In the genomic region with DNA sequence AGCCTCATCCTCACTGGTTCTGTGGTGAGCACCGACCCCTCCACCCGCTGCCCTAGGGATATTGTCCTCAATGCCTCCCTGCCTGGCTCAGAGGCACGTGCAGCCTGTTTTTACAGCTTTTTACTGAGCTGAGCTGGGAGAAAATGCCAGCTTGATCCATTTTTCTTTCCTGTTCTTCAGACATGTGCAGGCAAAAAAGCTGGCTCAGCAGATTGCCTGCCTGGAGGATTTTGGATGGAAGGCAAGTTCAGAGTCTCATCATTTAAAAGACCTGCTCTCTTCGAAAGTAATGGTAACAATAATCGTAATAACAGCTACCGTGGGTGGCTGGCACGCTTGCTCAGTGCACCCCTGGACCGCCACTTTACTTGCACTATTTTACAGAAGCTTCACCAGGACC, we compare ENCODE assay signal across 1 cellular context.
TF ChIP-seq lines count a peak whose summit lies in the region.

No MANE protein-coding gene starts in this region.

TF ChIP-seq in K562, 482 proteins besides CTCF, POLR2A, EP300 and RAD21 (continued from another document):
- TF ChIP-seq, protein P1, sequence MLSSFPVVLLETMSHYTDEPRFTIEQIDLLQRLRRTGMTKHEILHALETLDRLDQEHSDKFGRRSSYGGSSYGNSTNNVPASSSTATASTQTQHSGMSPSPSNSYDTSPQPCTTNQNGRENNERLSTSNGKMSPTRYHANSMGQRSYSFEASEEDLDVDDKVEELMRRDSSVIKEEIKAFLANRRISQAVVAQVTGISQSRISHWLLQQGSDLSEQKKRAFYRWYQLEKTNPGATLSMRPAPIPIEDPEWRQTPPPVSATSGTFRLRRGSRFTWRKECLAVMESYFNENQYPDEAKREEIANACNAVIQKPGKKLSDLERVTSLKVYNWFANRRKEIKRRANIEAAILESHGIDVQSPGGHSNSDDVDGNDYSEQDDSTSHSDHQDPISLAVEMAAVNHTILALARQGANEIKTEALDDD (IDR thresholded peaks at IDR 0.05): no peak
- TF ChIP-seq, protein P2, sequence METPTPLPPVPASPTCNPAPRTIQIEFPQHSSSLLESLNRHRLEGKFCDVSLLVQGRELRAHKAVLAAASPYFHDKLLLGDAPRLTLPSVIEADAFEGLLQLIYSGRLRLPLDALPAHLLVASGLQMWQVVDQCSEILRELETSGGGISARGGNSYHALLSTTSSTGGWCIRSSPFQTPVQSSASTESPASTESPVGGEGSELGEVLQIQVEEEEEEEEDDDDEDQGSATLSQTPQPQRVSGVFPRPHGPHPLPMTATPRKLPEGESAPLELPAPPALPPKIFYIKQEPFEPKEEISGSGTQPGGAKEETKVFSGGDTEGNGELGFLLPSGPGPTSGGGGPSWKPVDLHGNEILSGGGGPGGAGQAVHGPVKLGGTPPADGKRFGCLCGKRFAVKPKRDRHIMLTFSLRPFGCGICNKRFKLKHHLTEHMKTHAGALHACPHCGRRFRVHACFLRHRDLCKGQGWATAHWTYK (CRISPR knock-in tag; IDR thresholded peaks at IDR 0.05): no peak
- no peak for TF ChIP-seq ZNF431 (CRISPR knock-in tag; IDR thresholded peaks at IDR 0.05)
